ENCODE assay signal across 25 cellular contexts in genomic region chr7:74360008-74360407, GRCh38.
"Had no signal": no experiment of that assay in that cellular context is flagged by ENCODE, and none has a peak within 500 bp of the region (broad histone marks: within the 10 kb centered on the region; RNA-seq: fewer than 3 reads in every experiment).

No MANE protein-coding gene starts in this region.

- ATAC-seq: naive thymus-derived CD4-positive, alpha-beta T cell; natural killer cell treated with Interleukin-12 subunit alpha and Interleukin-12 subunit beta and Interleukin-15 and Interleukin-18, amount 100 ng/mL, for 72 hours; pancreas; right cardiac atrium; sciatic nerve; stimulated activated naive B cell treated with anti-CD40 and anti-IgM and Interleukin-4, amounts not matched to agents 10 μg/mL and 1 μg/mL and 100 μg/mL, for 72 hours; stimulated activated naive CD8-positive, alpha-beta T cell treated with anti-CD3 and anti-CD28 coated beads, Interleukin-15, Interleukin-2, amounts not matched to agents 100 U/mL and 50 U/mL, for 24 hours had no signal

- H3K27me3 ChIP-seq: pancreas, stomach, testis, thyroid gland, transverse colon, upper lobe of left lung, vagina had no signal

- H3K27ac Mint-ChIP-seq: mesothelial cell of epicardium; naive thymus-derived CD4-positive, alpha-beta T cell; natural killer cell treated with Interleukin-12 subunit alpha and Interleukin-12 subunit beta and Interleukin-15 and Interleukin-18, amount 100 ng/mL, for 72 hours; stimulated activated naive B cell treated with anti-CD40 and anti-IgM and Interleukin-4, amounts not matched to agents 10 μg/mL and 1 μg/mL and 100 μg/mL, for 72 hours had no signal

- H3K9me3 Mint-ChIP-seq: natural killer cell treated with Interleukin-12 subunit alpha and Interleukin-12 subunit beta and Interleukin-15 and Interleukin-18, amount 100 ng/mL, for 72 hours had no signal

- H3K27ac ChIP-seq: left ventricle myocardium inferior, pancreas, prostate gland, skin epidermis, stomach, testis, thyroid gland, transverse colon, upper lobe of left lung, vagina had no signal

- H3K36me3 ChIP-seq: prostate gland, thyroid gland had no signal

- H3K4me1 Mint-ChIP-seq: mesothelial cell of epicardium had no signal

- DNase-seq: islet precursor cell; left ventricle myocardium inferior; mesendoderm; naive thymus-derived CD4-positive, alpha-beta T cell; pancreas; retina; right cardiac atrium; stimulated activated CD4-positive, alpha-beta T cell treated with anti-CD3 and anti-CD28 coated beads, Interleukin-12 subunit alpha, Interleukin-12 subunit beta, amount 100 ng/mL, for 4 hours; stimulated activated CD4-positive, alpha-beta T cell treated with anti-CD3 and anti-CD28 coated beads, Interleukin-15, amount 100 ng/mL, for 24 hours; stimulated activated CD4-positive, alpha-beta T cell treated with anti-CD3 and anti-CD28 coated beads, Interleukin-2, amount 100 ng/mL, for 24 hours; stimulated activated CD4-positive, alpha-beta T cell treated with anti-CD3 and anti-CD28 coated beads, Interleukin-4, amount 100 ng/mL, for 1 hour; stimulated activated naive B cell treated with anti-CD40 and anti-IgM and Interleukin-4, amounts not matched to agents 10 μg/mL and 1 μg/mL and 100 μg/mL, for 72 hours; stimulated activated naive CD8-positive, alpha-beta T cell treated with anti-CD3 and anti-CD28 coated beads, Interleukin-15, Interleukin-2, amounts not matched to agents 100 U/mL and 50 U/mL, for 24 hours; stomach; testis; thyroid gland; transverse colon had no signal

- H3K4me3 Mint-ChIP-seq: mesothelial cell of epicardium; naive thymus-derived CD4-positive, alpha-beta T cell; natural killer cell treated with Interleukin-12 subunit alpha and Interleukin-12 subunit beta and Interleukin-15 and Interleukin-18, amount 100 ng/mL, for 72 hours; stimulated activated naive B cell treated with anti-CD40 and anti-IgM and Interleukin-4, amounts not matched to agents 10 μg/mL and 1 μg/mL and 100 μg/mL, for 72 hours had no signal

- H3K27me3 Mint-ChIP-seq: naive thymus-derived CD4-positive, alpha-beta T cell; natural killer cell treated with Interleukin-12 subunit alpha and Interleukin-12 subunit beta and Interleukin-15 and Interleukin-18, amount 100 ng/mL, for 72 hours; stimulated activated naive B cell treated with anti-CD40 and anti-IgM and Interleukin-4, amounts not matched to agents 10 μg/mL and 1 μg/mL and 100 μg/mL, for 72 hours had no signal

- H3K4me3 ChIP-seq: left ventricle myocardium inferior, lung, pancreas, prostate gland, skin epidermis, stomach, testis, thyroid gland, transverse colon, upper lobe of left lung, vagina had no signal

- H3K36me3 Mint-ChIP-seq: natural killer cell treated with Interleukin-12 subunit alpha and Interleukin-12 subunit beta and Interleukin-15 and Interleukin-18, amount 100 ng/mL, for 72 hours had no signal
